In genomic region chr10:4127518-4128315, GRCh38 we compare ENCODE assay signal across 8 cellular contexts.
DNase-seq lines count a peak whose midpoint lies in the region; ATAC-seq and TF ChIP-seq lines count a peak whose summit lies in the region.

No MANE protein-coding gene starts in this region.

- peak; percentile 68 for ATAC-seq in GM18498 (IDR thresholded peaks at IDR 0.05; ENCODE audit: unreplicated experiment)
- ATAC-seq in GM21717 (IDR thresholded peaks at IDR 0.05; ENCODE audit: unreplicated experiment), result peak; percentile 49
- peak; percentile 60 for ATAC-seq in left ventricle myocardium superior

- intact Hi-C loops in left ventricle myocardium superior (cut with micrococcal nuclease), result no loop called here

- in situ Hi-C loops in G401 (cut with HindIII; ENCODE audit: low sequenced_read_pairs), result no loop called here
- in situ Hi-C loops in GM13977 (cut with MboI; ENCODE audit: low pct_unique_long_range_greater_than_20kb, low sequenced_read_pairs, unreplicated experiment), result loop anchor here (10.0 kb wide), 1 partner anchor 93 kb away; no protein-coding TSS in a partner anchor

- DNase-seq in MV-4-11 (lab: John Stamatoyannopoulos, UW) (peak; percentile 93), left ventricle myocardium superior (no peak), G401 (ENCODE audit: low spot score) (no peak), kidney glomerular epithelial cell (lab: John Stamatoyannopoulos, UW) (no peak), GM13977 (ENCODE audit: low spot score) (no peak), NCI-H1105 treated with DMSO at 0.1 percent for 48 hours (lab: John Stamatoyannopoulos, UW) (no peak)

- no peak for TF ChIP-seq CTCF in GM13977 (IDR thresholded peaks at IDR 0.05; ENCODE audit: extremely low read depth, insufficient read depth, missing control alignments)
